In genomic region chr4:97411352-97411751, GRCh38 we compare ENCODE assay signal across 21 cellular contexts.
"Had no signal": no experiment of that assay in that cellular context is flagged by ENCODE, and none has a peak within 500 bp of the region (broad histone marks: within the 10 kb centered on the region; RNA-seq: fewer than 3 reads in every experiment).

No MANE protein-coding gene starts in this region.

- H3K9me3 ChIP-seq: ovary, right atrium auricular region, suprapubic skin, uterus had no signal

- DNase-seq: hypothalamus; immature natural killer cell; left ventricle myocardium inferior; mesendoderm; midbrain; mucosa of descending colon; naive thymus-derived CD4-positive, alpha-beta T cell; nucleus accumbens; ovary; sigmoid colon; small intestine; spleen; stimulated activated CD4-positive, alpha-beta T cell treated with anti-CD3 and anti-CD28 coated beads, Interleukin-4, amount 100 ng/mL, for 24 hours; stimulated activated naive CD4-positive, alpha-beta T cell; uterus had no signal

- ATAC-seq: mucosa of descending colon; naive thymus-derived CD4-positive, alpha-beta T cell; natural killer cell treated with Interleukin-12 subunit alpha and Interleukin-12 subunit beta and Interleukin-15 and Interleukin-18, amount 100 ng/mL, for 72 hours; stimulated activated effector memory CD8-positive, alpha-beta T cell treated with anti-CD3 and anti-CD28 coated beads, Interleukin-12 subunit alpha, Interleukin-12 subunit beta, amount 100 ng/mL, for 72 hours had no signal

- H3K36me3 ChIP-seq: left ventricle myocardium inferior, ovary, right atrium auricular region, sigmoid colon, spleen, suprapubic skin, tibial nerve, uterus had no signal

- H3K27ac ChIP-seq: left ventricle myocardium inferior, ovary, right atrium auricular region, sigmoid colon, spleen, suprapubic skin, tibial nerve, uterus had no signal

- H3K4me1 ChIP-seq: left ventricle myocardium inferior, right atrium auricular region, sigmoid colon, spleen, suprapubic skin, tibial nerve, uterus had no signal

- H3K27me3 ChIP-seq: ovary, right atrium auricular region, sigmoid colon, spleen, suprapubic skin, tibial nerve, uterus had no signal

- H3K4me3 ChIP-seq: left ventricle myocardium inferior, lung, mucosa of descending colon, ovary, right atrium auricular region, sigmoid colon, spleen, suprapubic skin, tibial nerve, uterus had no signal
